Comparison of ENCODE assay signal across 9 cellular contexts in genomic region chr10:72834183-72834825, GRCh38. TPM values are rescaled to one million over a fixed set of nuclear protein-coding genes. Genes with fewer than 3 reads are reported as not detected.
DNase-seq lines count a peak whose midpoint lies in the region; ATAC-seq and TF ChIP-seq lines count a peak whose summit lies in the region.
"Had no signal": no experiment of that assay in that cellular context is flagged by ENCODE, and none has a peak within 500 bp of the region (broad histone marks: within the 10 kb centered on the region; RNA-seq: fewer than 3 reads in every experiment).

No MANE protein-coding gene starts in this region.

- peaks cover 9% of the 10 kb centered on the region for H3K36me3 ChIP-seq in SJSA1

- peak; percentile 30 for ATAC-seq in left colon
- ATAC-seq in HG03097 (IDR thresholded peaks at IDR 0.05; ENCODE audit: low FRiP score, unreplicated experiment) = no peak

- peak; percentile 45 for DNase-seq in SIG-M5 treated with dmso at 0.1 percent for 504 hours (lab: John Stamatoyannopoulos, UW; ENCODE audit: unreplicated experiment)
- DNase-seq in SIG-M5 (lab: John Stamatoyannopoulos, UW) = no peak
- DNase-seq in SJSA1 (ENCODE audit: low read depth in 1 of 2, low spot score in 2 of 2) = peak; percentile 42 to 54
- no peak for DNase-seq in chondrocyte (ENCODE audit: low spot score)
- peak in 1 of 2 donors; percentile 12 for DNase-seq in left colon
- peak; percentile 86 for DNase-seq in superior temporal gyrus (ENCODE audit: extremely low spot score)

- H3K27ac ChIP-seq in SJSA1 = no peak overlapping the region; the same call in 1 of the 2 replicates

- peaks cover 30% of the 10 kb centered on the region for H3K4me1 Mint-ChIP-seq in chondrocyte (ENCODE audit: low read depth)
- H3K4me1 Mint-ChIP-seq: central memory CD8-positive, alpha-beta T cell had no signal

- H3K4me1 ChIP-seq in SJSA1 (replicated peaks) = peaks cover 14% of the 10 kb centered on the region

- H3K27me3 Mint-ChIP-seq in chondrocyte (ENCODE audit: low read depth) = no peaks in the 10 kb centered on the region
- H3K27me3 Mint-ChIP-seq: central memory CD8-positive, alpha-beta T cell had no signal

- intact Hi-C loops in left colon (cut with DNase I, micrococcal nuclease) = loop anchor here in 1 of 2 donors (5.0 to 10.0 kb wide), 2 partner anchors 142 to 470 kb away; partner anchors contain the start of gene MCU

- H3K27me3 ChIP-seq in SJSA1 (replicated peaks) = no peaks in the 10 kb centered on the region

- no peak overlapping the region for H3K27ac Mint-ChIP-seq in chondrocyte (ENCODE audit: unreplicated experiment)

- no peaks in the 10 kb centered on the region for H3K9me3 ChIP-seq in SJSA1 (replicated peaks)

- no peak overlapping the region for H3K4me3 ChIP-seq in SJSA1

- H3K36me3 Mint-ChIP-seq in chondrocyte (ENCODE audit: low read depth) = peaks cover 2% of the 10 kb centered on the region

- H3K4me3 Mint-ChIP-seq in chondrocyte (ENCODE audit: unreplicated experiment) = no peak overlapping the region
- H3K4me3 Mint-ChIP-seq: central memory CD8-positive, alpha-beta T cell had no signal

- peak; percentile 80 for TF ChIP-seq CTCF in LNCAP (IDR thresholded peaks at IDR 0.05)
- TF ChIP-seq CTCF in chondrocyte (IDR thresholded peaks at IDR 0.05) = peak; percentile 94

- no peaks in the 10 kb centered on the region for H3K9me3 Mint-ChIP-seq in chondrocyte (ENCODE audit: low read depth)
- H3K9me3 Mint-ChIP-seq: central memory CD8-positive, alpha-beta T cell had no signal

RNA-seq across cellular contexts. Expression of gene OIT3, which starts 59.2 kb away (rescaled TPM):
- total RNA-seq in SJSA1 (2014; rRNA removed; shearing (Covaris generic)) = not detected in 2 replicates
- 0.17 to 0.36 TPM (median 0.34 TPM) in 3 replicates for total RNA-seq in chondrocyte
- total RNA-seq in left colon = under 1 TPM; 0.12 to 0.25 TPM

Comparison
In these comparisons a context has a peak if more than half of its experiments do, and no peak if none do; other contexts are left out.
1. DNase-seq: peak in SIG-M5 treated with dmso at 0.1 percent for 504 hours (single experiment), SJSA1 (2 of 2) and superior temporal gyrus (single experiment); none in SIG-M5 (single experiment) and chondrocyte (single experiment).